ENCODE assay signal across 18 cellular contexts in the genomic region with DNA sequence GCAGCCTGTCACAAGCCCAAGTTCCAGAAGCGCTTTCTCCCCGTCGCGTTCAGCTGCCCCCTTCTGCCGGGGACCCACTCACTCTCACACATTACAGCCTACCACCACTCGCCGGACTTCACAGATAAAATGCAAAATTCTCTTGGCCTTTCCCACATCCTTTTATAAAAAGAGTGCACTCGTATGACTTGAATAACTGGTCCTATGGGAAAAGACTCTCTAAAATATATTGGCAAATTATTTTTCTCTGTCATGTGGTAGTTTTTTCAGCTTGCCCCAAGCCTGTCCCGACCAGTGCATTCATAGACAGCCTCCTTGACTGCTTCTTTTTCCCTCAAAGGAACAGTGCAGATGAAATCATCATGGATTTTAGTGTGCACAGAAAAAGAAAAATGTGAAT. TPM values are rescaled to one million over a fixed set of nuclear protein-coding genes. Genes with fewer than 3 reads are reported as not detected.
DNase-seq lines count a peak whose midpoint lies in the region; ATAC-seq and TF ChIP-seq lines count a peak whose summit lies in the region.
"Had no signal": no experiment of that assay in that cellular context is flagged by ENCODE, and none has a peak within 500 bp of the region (broad histone marks: within the 10 kb centered on the region; RNA-seq: fewer than 3 reads in every experiment).

No MANE protein-coding gene starts in this region.

- no peak overlapping the region for H3K27ac Mint-ChIP-seq in activated CD4-positive, alpha-beta memory T cell treated with anti-CD3 and anti-CD28 coated beads, Interleukin-2, amount 10 ng/mL, durations not matched to agents 7 days and 5 days
- H3K27ac Mint-ChIP-seq: stimulated activated naive CD8-positive, alpha-beta T cell treated with anti-CD3 and anti-CD28 coated beads, Interleukin-15, Interleukin-2, amounts not matched to agents 100 ng/mL and 50 ng/mL, for 24 hours had no signal

- peak; percentile 47 for DNase-seq in H7
- DNase-seq in astrocyte of the cerebellum (ENCODE audit: low read depth): no peak
- no peak for DNase-seq in trophoblast cell
- DNase-seq in activated CD4-positive, alpha-beta memory T cell treated with anti-CD3 and anti-CD28 coated beads, Interleukin-2, amount 10 ng/mL, durations not matched to agents 7 days and 5 days: no peak
- no peak for DNase-seq in UCSD-AML1 (lab: John Stamatoyannopoulos, UW; ENCODE audit: unreplicated experiment)
- DNase-seq: activated CD4-positive, CD25-positive, alpha-beta regulatory T cell; anterior cingulate cortex; NCI-H1694; NCI-H774; SJCRH30; stimulated activated CD4-positive, alpha-beta T cell treated with anti-CD3 and anti-CD28 coated beads, Interleukin-4, amount 100 ng/mL, for 24 hours had no signal

- H3K79me1 ChIP-seq in trophoblast cell (ENCODE audit: low read length): peaks cover 27% of the 10 kb centered on the region

- peak overlapping the region; percentile 50 for H3K9ac ChIP-seq in trophoblast cell (ENCODE audit: low read length)

- H3K4me3 Mint-ChIP-seq in activated CD4-positive, alpha-beta memory T cell treated with anti-CD3 and anti-CD28 coated beads, Interleukin-2, amount 10 ng/mL, durations not matched to agents 7 days and 5 days: no peak overlapping the region
- H3K4me3 Mint-ChIP-seq: stimulated activated naive CD8-positive, alpha-beta T cell treated with anti-CD3 and anti-CD28 coated beads, Interleukin-15, Interleukin-2, amounts not matched to agents 100 ng/mL and 50 ng/mL, for 24 hours had no signal

- peak overlapping the region; percentile 76 for H2AK5ac ChIP-seq in trophoblast cell (ENCODE audit: low read length)

- in situ Hi-C loops in astrocyte of the cerebellum (cut with HindIII; ENCODE audit: low sequenced_read_pairs): no loop called here

- peaks cover 14% of the 10 kb centered on the region for H3K4me1 Mint-ChIP-seq in activated CD4-positive, alpha-beta memory T cell treated with anti-CD3 and anti-CD28 coated beads, Interleukin-2, amount 10 ng/mL, durations not matched to agents 7 days and 5 days

- H4K12ac ChIP-seq in trophoblast cell (ENCODE audit: low read depth, low read length): no peak overlapping the region

- TF ChIP-seq EP300 in gastroesophageal sphincter (IDR thresholded peaks at IDR 0.05): no peak

- H3K36me3 Mint-ChIP-seq in activated CD4-positive, alpha-beta memory T cell treated with anti-CD3 and anti-CD28 coated beads, Interleukin-2, amount 10 ng/mL, durations not matched to agents 7 days and 5 days (ENCODE audit: low read depth): no peaks in the 10 kb centered on the region

- ATAC-seq in gastroesophageal sphincter: no peak
- ATAC-seq in HG03280 (IDR thresholded peaks at IDR 0.05; ENCODE audit: unreplicated experiment): no peak
- no peak for ATAC-seq in HG02610 (IDR thresholded peaks at IDR 0.05; ENCODE audit: unreplicated experiment)
- ATAC-seq: K562 had no signal

- POLR2A ChIA-PET in activated CD4-positive, alpha-beta memory T cell treated with anti-CD3 and anti-CD28 coated beads, Interleukin-2, amount 10 ng/mL, durations not matched to agents 7 days and 5 days (lab: Charles Lee): no interaction called here

- peaks cover 60% of the 10 kb centered on the region for H3K27me3 Mint-ChIP-seq in activated CD4-positive, alpha-beta memory T cell treated with anti-CD3 and anti-CD28 coated beads, Interleukin-2, amount 10 ng/mL, durations not matched to agents 7 days and 5 days

- peak; percentile 4 for TF ChIP-seq CTCF in astrocyte of the cerebellum (IDR thresholded peaks at IDR 0.05; ENCODE audit: low read depth, low read length, missing control alignments)
- no peak for TF ChIP-seq CTCF in gastroesophageal sphincter (IDR thresholded peaks at IDR 0.05)

- no peaks in the 10 kb centered on the region for H3K36me3 ChIP-seq in H7 (replicated peaks; ENCODE audit: control insufficient read depth, insufficient read depth, low read length)
- H3K36me3 ChIP-seq in gastroesophageal sphincter: no peaks in the 10 kb centered on the region
- H3K36me3 ChIP-seq in trophoblast cell (ENCODE audit: control insufficient read depth in 1 of 2, insufficient read depth in 2 of 2, low read length in 2 of 2): no peaks in the 10 kb centered on the region
- H3K36me3 ChIP-seq: ovary, SJCRH30 had no signal

- no peak overlapping the region for H2AFZ ChIP-seq in trophoblast cell (ENCODE audit: insufficient read depth, low read length, poor library complexity)

- H3K4me3 ChIP-seq in H7 (ENCODE audit: insufficient read depth, low read depth, low read length) (peak overlapping the region; percentile 18), astrocyte of the cerebellum (ENCODE audit: low read depth, low read length) (peak overlapping the region; percentile 48), gastroesophageal sphincter (peak overlapping the region; percentile 62 to 63), trophoblast cell (ENCODE audit: low read depth, low read length) (peak overlapping the region; percentile 50)
- H3K4me3 ChIP-seq: K562, ovary, SJCRH30 had no signal

- H3K27me3 ChIP-seq in H7 (ENCODE audit: control insufficient read depth, insufficient read depth, low read length) (peaks cover 23% of the 10 kb centered on the region), gastroesophageal sphincter (no peaks in the 10 kb centered on the region), trophoblast cell (ENCODE audit: insufficient read depth, low read length) (no peaks in the 10 kb centered on the region)
- H3K27me3 ChIP-seq: ovary had no signal

- H3K14ac ChIP-seq in trophoblast cell (ENCODE audit: low read length): peak overlapping the region; percentile 89

- CTCF ChIA-PET in activated CD4-positive, alpha-beta memory T cell treated with anti-CD3 and anti-CD28 coated beads, Interleukin-2, amount 10 ng/mL, durations not matched to agents 7 days and 5 days (lab: Charles Lee): no interaction called here

- H3K4me1 ChIP-seq in gastroesophageal sphincter: peaks cover 5 to 65% (median 9%) of the 10 kb centered on the region in 3 donors
- H3K4me1 ChIP-seq in trophoblast cell (ENCODE audit: control insufficient read depth in 1 of 2, insufficient read depth in 2 of 2, low read length in 2 of 2): peaks cover 21% of the 10 kb centered on the region in 2 experiments
- H3K4me1 ChIP-seq: SJCRH30 had no signal

- H3K18ac ChIP-seq in trophoblast cell (ENCODE audit: low read length): peak overlapping the region; percentile 80

- peak overlapping the region; percentile 97 for H2BK12ac ChIP-seq in trophoblast cell (ENCODE audit: low read length)

- peak overlapping the region; percentile 93 for H4K91ac ChIP-seq in trophoblast cell (ENCODE audit: low read depth, low read length)

- peak overlapping the region; percentile 53 for H3K4ac ChIP-seq in trophoblast cell (ENCODE audit: low read depth, low read length)

- no peaks in the 10 kb centered on the region for H3K9me3 Mint-ChIP-seq in activated CD4-positive, alpha-beta memory T cell treated with anti-CD3 and anti-CD28 coated beads, Interleukin-2, amount 10 ng/mL, durations not matched to agents 7 days and 5 days
- H3K9me3 Mint-ChIP-seq: stimulated activated naive CD8-positive, alpha-beta T cell treated with anti-CD3 and anti-CD28 coated beads, Interleukin-15, Interleukin-2, amounts not matched to agents 100 ng/mL and 50 ng/mL, for 24 hours had no signal

- peak overlapping the region; percentile 64 for H3K4me2 ChIP-seq in trophoblast cell (ENCODE audit: low read length)

- H3K27ac ChIP-seq in gastroesophageal sphincter: peak overlapping the region; percentile 69 to 92 (median 90)
- no peak overlapping the region for H3K27ac ChIP-seq in trophoblast cell (ENCODE audit: low read depth, low read length)
- H3K27ac ChIP-seq: C4-2B, SJCRH30 had no signal

- no peak overlapping the region for H3K23ac ChIP-seq in trophoblast cell (ENCODE audit: low read length)

- no peaks in the 10 kb centered on the region for H3K9me3 ChIP-seq in gastroesophageal sphincter
- no peaks in the 10 kb centered on the region for H3K9me3 ChIP-seq in trophoblast cell (ENCODE audit: insufficient read depth, low read depth, low read length)
- H3K9me3 ChIP-seq: ovary, SJCRH30 had no signal

- peak overlapping the region; percentile 68 for H4K8ac ChIP-seq in trophoblast cell (ENCODE audit: low read depth, low read length)

- H3K79me2 ChIP-seq in trophoblast cell (ENCODE audit: control insufficient read depth, insufficient read depth, low read length, poor library complexity): peaks cover 13% of the 10 kb centered on the region

- peak overlapping the region; percentile 93 for H2BK120ac ChIP-seq in trophoblast cell (ENCODE audit: insufficient read depth, low read length, poor library complexity)

- TF ChIP-seq POLR2A in gastroesophageal sphincter (IDR thresholded peaks at IDR 0.05): no peak

- peak overlapping the region; percentile 64 for H2BK5ac ChIP-seq in trophoblast cell (ENCODE audit: low read depth, low read length, poor library complexity)

- WGBS in gastroesophageal sphincter (ENCODE audit: low coverage in 1 of 2), 2 donors: 24 to 26% methylated on average over 9 of the region's 9 CpGs
- WGBS in trophoblast cell (ENCODE audit: extremely low coverage, insufficient coverage, insufficient read length): no CpG with 5 or more reads among the region's 9 CpGs

RNA-seq across cellular contexts. Expression of gene INHBA, which starts 1.3 kb away (rescaled TPM):
- total RNA-seq in H7 (2014; rRNA removed; shearing (Covaris generic)): 0.04 and 0.07 TPM in 2 replicates
- 10 to 100 TPM; 16.7 to 49.2 (median 44.5) TPM for total RNA-seq in gastroesophageal sphincter
- polyA plus RNA-seq in trophoblast cell (2013): 33.1 and 34.2 TPM in 2 replicates
- not detected for total RNA-seq in activated CD4-positive, alpha-beta memory T cell treated with anti-CD3 and anti-CD28 coated beads, Interleukin-2, amount 10 ng/mL, durations not matched to agents 7 days and 5 days
- polyA plus RNA-seq: K562 had no signal

Comparison
In these comparisons a context has a peak if more than half of its experiments do, and no peak if none do; other contexts are left out.
1. RNA of gene INHBA, which starts 1.3 kb away (total RNA-seq): 16.7 to 49.2 TPM in gastroesophageal sphincter; 0.04 to 0.07 TPM in H7 and not detected in activated CD4-positive, alpha-beta memory T cell treated with anti-CD3 and anti-CD28 coated beads, Interleukin-2, amount 10 ng/mL, durations not matched to agents 7 days and 5 days; every median in the first group is over 10 times any median in the second.
2. Peak in every context shown above with its lines, with median percentiles within 50 percentile points of each other: H3K4me3 ChIP-seq.